ENCODE assay signal across 12 cellular contexts in the genomic region with DNA sequence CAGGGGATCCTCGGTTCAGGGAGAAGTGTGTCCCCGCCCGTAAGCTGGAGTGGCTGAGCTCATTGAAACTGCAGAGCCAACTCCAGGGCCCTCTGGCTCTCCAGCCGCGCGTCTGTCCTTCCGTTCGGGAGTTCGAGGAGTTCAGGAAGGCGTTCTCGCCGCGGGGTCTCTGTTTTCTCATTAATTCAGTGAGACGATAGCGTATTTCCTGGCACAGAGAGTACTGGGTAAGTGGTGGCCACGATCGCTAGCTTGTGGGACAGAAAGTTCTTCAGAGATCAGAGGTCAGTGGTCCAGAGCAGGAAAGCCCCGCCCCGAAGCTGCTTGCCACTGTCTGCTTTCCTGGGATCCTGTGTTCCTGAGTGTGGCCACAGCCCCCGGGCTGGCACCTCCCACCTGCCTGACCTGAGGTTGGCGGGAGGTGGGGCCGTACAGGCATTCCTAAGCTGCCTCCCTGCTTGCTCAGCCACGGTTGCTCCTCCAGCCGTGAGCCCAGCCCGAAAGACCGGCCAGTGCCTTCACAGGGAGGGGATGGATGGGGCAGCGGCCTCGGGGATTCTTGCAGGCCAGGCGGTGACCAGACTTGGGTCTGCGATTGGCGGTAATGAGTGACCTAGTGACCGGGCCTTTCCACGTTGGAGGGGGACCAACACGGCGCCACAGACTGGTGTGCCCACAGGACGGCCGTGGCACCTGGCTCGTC. TPM values are rescaled to one million over a fixed set of nuclear protein-coding genes. Genes with fewer than 3 reads are reported as not detected.
DNase-seq lines count a peak whose midpoint lies in the region; ATAC-seq and TF ChIP-seq lines count a peak whose summit lies in the region.
"Had no signal": no experiment of that assay in that cellular context is flagged by ENCODE, and none has a peak within 500 bp of the region (broad histone marks: within the 10 kb centered on the region; RNA-seq: fewer than 3 reads in every experiment).

No MANE protein-coding gene starts in this region.

- no TSS peak for BruUV-seq in MCF 10A (replicated peaks; lab: Mats Ljungman, UMichigan)

- peak overlapping the region in 12 of 21 experiments; percentile 6 to 81 (median 52) for H3K27ac ChIP-seq in skin epidermis
- H3K27ac ChIP-seq: GM23248 had no signal

- CTCF ChIA-PET in MCF 10A (lab: Yijun Ruan, JAX), result interaction anchor here (0.6 to 2.6 kb wide), 3 partner anchors 20 to 628 kb away, joined by 3 to 11 read pairs (median 10); no protein-coding TSS in a partner anchor
- CTCF ChIA-PET in activated naive CD4-positive, alpha-beta T cell treated with anti-CD3 and anti-CD28 coated beads for 36 hours (lab: Charles Lee), result interaction anchor here (2.0 kb wide), 1 partner anchor 19 kb away, joined by 5 read pairs; no protein-coding TSS in a partner anchor

- ATAC-seq in activated T-helper 17 cell treated with anti-CD3 and anti-CD28 coated beads, Interleukin-2, amount 50 U/mL, for 72 hours (replicated peaks), result no peak
- ATAC-seq: T-helper 17 cell had no signal

- DNase-seq in HT1080 (ENCODE audit: low read depth) (peak; percentile 25), MCF 10A (ENCODE audit: unreplicated experiment) (peak; percentile 89), kidney glomerular epithelial cell (lab: John Stamatoyannopoulos, UW) (peak; percentile 92), D341Med (ENCODE audit: low spot score) (no peak), DMS153 (lab: John Stamatoyannopoulos, UW) (no peak)
- DNase-seq in activated naive CD4-positive, alpha-beta T cell treated with anti-CD3 and anti-CD28 coated beads for 36 hours, result no peak
- DNase-seq: activated naive CD8-positive, alpha-beta T cell treated with anti-CD3 and anti-CD28 coated beads, Interleukin-2, amount 10 ng/mL, durations not matched to agents 7 days and 5 days; T-helper 17 cell had no signal

- TF ChIP-seq CTCF in MCF 10A (IDR thresholded peaks at IDR 0.05; ENCODE audit: unreplicated experiment), result no peak

- peaks cover 48% of the 10 kb centered on the region for H3K4me1 Mint-ChIP-seq in MCF 10A (ENCODE audit: insufficient read depth, unreplicated experiment)
- H3K4me1 Mint-ChIP-seq in activated T-helper 17 cell treated with anti-CD3 and anti-CD28 coated beads, Interleukin-2, amount 50 U/mL, for 72 hours, result no peaks in the 10 kb centered on the region
- H3K4me1 Mint-ChIP-seq in activated naive CD4-positive, alpha-beta T cell treated with anti-CD3 and anti-CD28 coated beads for 36 hours (ENCODE audit: low read depth), result no peaks in the 10 kb centered on the region
- H3K4me1 Mint-ChIP-seq: activated naive CD8-positive, alpha-beta T cell treated with anti-CD3 and anti-CD28 coated beads, Interleukin-2, amount 10 ng/mL, durations not matched to agents 7 days and 5 days; memory B cell had no signal

- no peaks in the 10 kb centered on the region for H3K9me3 Mint-ChIP-seq in MCF 10A (ENCODE audit: unreplicated experiment)
- no peaks in the 10 kb centered on the region for H3K9me3 Mint-ChIP-seq in activated T-helper 17 cell treated with anti-CD3 and anti-CD28 coated beads, Interleukin-2, amount 50 U/mL, for 72 hours
- H3K9me3 Mint-ChIP-seq in activated naive CD4-positive, alpha-beta T cell treated with anti-CD3 and anti-CD28 coated beads for 36 hours, result no peaks in the 10 kb centered on the region
- H3K9me3 Mint-ChIP-seq: activated naive CD8-positive, alpha-beta T cell treated with anti-CD3 and anti-CD28 coated beads, Interleukin-2, amount 10 ng/mL, durations not matched to agents 7 days and 5 days; memory B cell had no signal

- peak overlapping the region; percentile 66 for H3K4me3 Mint-ChIP-seq in MCF 10A (ENCODE audit: unreplicated experiment)
- no peak overlapping the region for H3K4me3 Mint-ChIP-seq in activated T-helper 17 cell treated with anti-CD3 and anti-CD28 coated beads, Interleukin-2, amount 50 U/mL, for 72 hours
- no peak overlapping the region for H3K4me3 Mint-ChIP-seq in activated naive CD4-positive, alpha-beta T cell treated with anti-CD3 and anti-CD28 coated beads for 36 hours
- H3K4me3 Mint-ChIP-seq: activated naive CD8-positive, alpha-beta T cell treated with anti-CD3 and anti-CD28 coated beads, Interleukin-2, amount 10 ng/mL, durations not matched to agents 7 days and 5 days; memory B cell; T-helper 17 cell had no signal

- POLR2A ChIA-PET in MCF 10A (lab: Yijun Ruan, JAX), result interaction anchor here (0.6 to 4.7 kb wide), 9 partner anchors 8 to 181 kb away, joined by 3 to 34 read pairs (median 7); a partner anchor contains a TSS

- no peaks in the 10 kb centered on the region for H3K27me3 Mint-ChIP-seq in MCF 10A (ENCODE audit: insufficient read depth, unreplicated experiment)
- H3K27me3 Mint-ChIP-seq in activated T-helper 17 cell treated with anti-CD3 and anti-CD28 coated beads, Interleukin-2, amount 50 U/mL, for 72 hours, result no peaks in the 10 kb centered on the region
- H3K27me3 Mint-ChIP-seq in activated naive CD4-positive, alpha-beta T cell treated with anti-CD3 and anti-CD28 coated beads for 36 hours (ENCODE audit: low read depth), result no peaks in the 10 kb centered on the region
- H3K27me3 Mint-ChIP-seq: activated naive CD8-positive, alpha-beta T cell treated with anti-CD3 and anti-CD28 coated beads, Interleukin-2, amount 10 ng/mL, durations not matched to agents 7 days and 5 days; T-helper 17 cell had no signal

- intact Hi-C loops in MCF 10A (cut with micrococcal nuclease), result loop anchor here (1.0 kb wide), 1 partner anchor 13 kb away; no protein-coding TSS in a partner anchor
- intact Hi-C loops in activated naive CD4-positive, alpha-beta T cell treated with anti-CD3 and anti-CD28 coated beads for 36 hours (cut with micrococcal nuclease), result no loop called here

- H3K4me3 ChIP-seq in skin epidermis, result no peak overlapping the region
- H3K4me3 ChIP-seq: GM23248 had no signal

- peaks cover 13% of the 10 kb centered on the region for H3K36me3 Mint-ChIP-seq in MCF 10A (ENCODE audit: insufficient read depth, unreplicated experiment)
- H3K36me3 Mint-ChIP-seq in activated T-helper 17 cell treated with anti-CD3 and anti-CD28 coated beads, Interleukin-2, amount 50 U/mL, for 72 hours (ENCODE audit: low read depth), result no peaks in the 10 kb centered on the region
- no peaks in the 10 kb centered on the region for H3K36me3 Mint-ChIP-seq in activated naive CD4-positive, alpha-beta T cell treated with anti-CD3 and anti-CD28 coated beads for 36 hours (ENCODE audit: low read depth)
- H3K36me3 Mint-ChIP-seq: activated naive CD8-positive, alpha-beta T cell treated with anti-CD3 and anti-CD28 coated beads, Interleukin-2, amount 10 ng/mL, durations not matched to agents 7 days and 5 days; memory B cell had no signal

- H3K27ac Mint-ChIP-seq in MCF 10A (ENCODE audit: low read depth, unreplicated experiment), result peak overlapping the region; percentile 69
- H3K27ac Mint-ChIP-seq in activated T-helper 17 cell treated with anti-CD3 and anti-CD28 coated beads, Interleukin-2, amount 50 U/mL, for 72 hours, result no peak overlapping the region
- no peak overlapping the region for H3K27ac Mint-ChIP-seq in activated naive CD4-positive, alpha-beta T cell treated with anti-CD3 and anti-CD28 coated beads for 36 hours
- H3K27ac Mint-ChIP-seq: activated naive CD8-positive, alpha-beta T cell treated with anti-CD3 and anti-CD28 coated beads, Interleukin-2, amount 10 ng/mL, durations not matched to agents 7 days and 5 days; memory B cell; T-helper 17 cell had no signal

RNA-seq across cellular contexts. Expression of a gene that starts 8.9 kb away (rescaled TPM):
- total RNA-seq in HT1080 (2014; rRNA removed; shearing (Covaris generic)), result 41.9 and 48.8 TPM in 2 replicates
- 36.9 and 37.7 TPM in 2 replicates for polyA plus RNA-seq in HT1080 (2015; cell fraction: cytosol; rRNA removed)
- polyA plus RNA-seq in HT1080 (2015; cell fraction: nucleus; rRNA removed), result 77.8 and 84.2 TPM in 2 replicates
- 46.4 and 67.0 TPM in 2 replicates for total RNA-seq in MCF 10A (2022)
- 1 to 10 TPM; 4.6 to 4.8 TPM for total RNA-seq in activated T-helper 17 cell treated with anti-CD3 and anti-CD28 coated beads, Interleukin-2, amount 50 U/mL, for 72 hours
- 1 to 10 TPM; 3.9 to 4.2 TPM for total RNA-seq in activated naive CD4-positive, alpha-beta T cell treated with anti-CD3 and anti-CD28 coated beads for 36 hours

RNA-seq across cellular contexts. Expression of a gene that starts 52.2 kb away (rescaled TPM):
- total RNA-seq in HT1080 (2014; rRNA removed; shearing (Covaris generic)), result 15.0 and 15.8 TPM in 2 replicates
- 32.4 and 36.8 TPM in 2 replicates for polyA plus RNA-seq in HT1080 (2015; cell fraction: cytosol; rRNA removed)
- polyA plus RNA-seq in HT1080 (2015; cell fraction: nucleus; rRNA removed), result 19.0 and 20.1 TPM in 2 replicates
- total RNA-seq in MCF 10A (2022), result 19.5 and 22.6 TPM in 2 replicates
- 10 to 100 TPM; 17.2 to 19.8 TPM for total RNA-seq in activated T-helper 17 cell treated with anti-CD3 and anti-CD28 coated beads, Interleukin-2, amount 50 U/mL, for 72 hours
- total RNA-seq in activated naive CD4-positive, alpha-beta T cell treated with anti-CD3 and anti-CD28 coated beads for 36 hours, result 10 to 100 TPM; 10.1 to 10.6 TPM

Comparison
In these comparisons a context has a peak if more than half of its experiments do, and no peak if none do; other contexts are left out.
1. DNase-seq: peak in HT1080 (single experiment), MCF 10A (single experiment) and kidney glomerular epithelial cell (single experiment); none in D341Med (single experiment), activated naive CD4-positive, alpha-beta T cell treated with anti-CD3 and anti-CD28 coated beads for 36 hours (single experiment) and DMS153 (single experiment).